ENCODE assay signal across 9 cellular contexts in the genomic region with DNA sequence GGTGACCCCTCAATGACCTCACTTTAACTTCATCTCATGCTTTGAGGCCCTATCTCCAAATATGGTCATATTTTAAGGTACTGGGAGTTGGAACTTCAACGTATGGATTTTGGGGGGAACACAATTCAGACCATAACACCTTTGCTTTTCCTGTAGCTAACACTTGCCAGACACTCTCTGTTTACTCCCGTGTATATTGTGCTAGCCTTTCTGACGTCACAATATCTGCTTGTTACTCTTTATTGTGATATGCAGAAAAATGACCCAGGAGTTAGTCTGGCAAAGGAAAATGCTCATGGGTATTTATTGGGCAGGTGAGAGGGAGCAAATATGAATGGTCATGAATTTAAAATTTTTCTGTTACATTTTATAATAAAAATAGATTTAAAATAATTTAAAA. TPM values are rescaled to one million over a fixed set of nuclear protein-coding genes. Genes with fewer than 3 reads are reported as not detected.
"Had no signal": no experiment of that assay in that cellular context is flagged by ENCODE, and none has a peak within 500 bp of the region (broad histone marks: within the 10 kb centered on the region; RNA-seq: fewer than 3 reads in every experiment).

No MANE protein-coding gene starts in this region.

- H3K4me1 Mint-ChIP-seq: H9 had no signal

- H2AFZ ChIP-seq: GM23248 had no signal

- H3K9me3 Mint-ChIP-seq: H9 had no signal

- H3K4me3 ChIP-seq: GM23248 had no signal

- DNase-seq: GM23248, H9, HCEC 1CT, IMR-90, KBM-7 had no signal

- H3K9ac ChIP-seq: GM23248 had no signal

- FAIRE-seq: H1, H54 had no signal

- H3K27ac ChIP-seq: GM23248, HL-60 had no signal

- H3K4me3 Mint-ChIP-seq: H9 had no signal

RNA-seq across cellular contexts. Expression of a gene that starts 45.7 kb away (rescaled TPM):
- total RNA-seq: HT1080 had no signal
- polyA plus RNA-seq: IMR-90 had no signal
